ENCODE assay signal across 15 cellular contexts in the genomic region with DNA sequence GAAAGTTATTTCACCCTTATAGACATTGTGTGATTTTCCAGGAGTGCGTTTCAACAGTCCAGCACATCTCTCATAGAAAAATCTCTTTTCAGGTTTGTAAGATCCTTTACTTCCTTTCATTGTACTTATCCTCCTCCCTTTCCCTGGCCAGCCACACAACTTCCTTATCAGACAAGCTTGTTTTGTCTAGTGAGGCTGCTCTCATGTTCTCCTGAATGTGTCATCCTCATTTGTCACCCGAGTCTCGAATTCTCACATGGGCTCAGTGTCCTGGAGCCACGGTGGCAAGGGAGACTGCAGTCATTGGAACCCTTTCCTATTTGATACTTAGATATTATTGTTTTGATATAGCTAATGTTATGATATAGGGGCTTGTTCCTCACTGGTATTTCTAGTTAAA. TPM values are rescaled to one million over a fixed set of nuclear protein-coding genes. Genes with fewer than 3 reads are reported as not detected.
DNase-seq lines count a peak whose midpoint lies in the region; TF ChIP-seq lines count a peak whose summit lies in the region.
"Had no signal": no experiment of that assay in that cellular context is flagged by ENCODE, and none has a peak within 500 bp of the region (broad histone marks: within the 10 kb centered on the region; RNA-seq: fewer than 3 reads in every experiment).

No MANE protein-coding gene starts in this region.

- H3K4me1 ChIP-seq in ascending aorta (peaks cover 8 to 58% of the 10 kb centered on the region in 2 donors), stomach smooth muscle (ENCODE audit: control insufficient read depth, insufficient read depth, low read length) (peaks cover 36% of the 10 kb centered on the region)

- no peak overlapping the region for H3K9ac ChIP-seq in stomach smooth muscle (ENCODE audit: low read length in 2 of 2)

- POLR2A ChIA-PET in activated CD4-positive, alpha-beta T cell treated with anti-CD3 and anti-CD28 coated beads, Interleukin-2, amount 10 ng/mL, durations not matched to agents 7 days and 5 days (lab: Charles Lee), result no interaction called here

- no peaks in the 10 kb centered on the region for H3K27me3 ChIP-seq in ascending aorta
- H3K27me3 ChIP-seq in stomach smooth muscle (ENCODE audit: control insufficient read depth in 1 of 2, insufficient read depth in 2 of 2, low read length in 2 of 2), result no peaks in the 10 kb centered on the region

- no peaks in the 10 kb centered on the region for H3K4me1 Mint-ChIP-seq in activated T-helper 2 cell treated with anti-CD3 and anti-CD28 coated beads, Interferon-gamma antibody, Interleukin-2, Interleukin-4, amounts not matched to agents 10 μg/mL and 5 μg/mL and 100 μg/mL, durations not matched to agents 14 hours and 24 hours and 36 hours (ENCODE audit: low read depth)
- no peaks in the 10 kb centered on the region for H3K4me1 Mint-ChIP-seq in activated CD4-positive, alpha-beta T cell treated with anti-CD3 and anti-CD28 coated beads, Interleukin-2, amount 10 ng/mL, durations not matched to agents 7 days and 5 days

- H3K27ac Mint-ChIP-seq in activated T-helper 2 cell treated with anti-CD3 and anti-CD28 coated beads, Interferon-gamma antibody, Interleukin-2, Interleukin-4, amounts not matched to agents 10 μg/mL and 5 μg/mL and 100 μg/mL, durations not matched to agents 14 hours and 24 hours and 36 hours, result no peak overlapping the region
- no peak overlapping the region for H3K27ac Mint-ChIP-seq in activated CD4-positive, alpha-beta T cell treated with anti-CD3 and anti-CD28 coated beads, Interleukin-2, amount 10 ng/mL, durations not matched to agents 7 days and 5 days
- H3K27ac Mint-ChIP-seq: stimulated activated memory B cell treated with anti-CD40 and anti-IgM and Interleukin-4, amounts not matched to agents 10 μg/mL and 1 μg/mL and 100 μg/mL, for 72 hours; T-helper 1 cell treated with Interleukin-12 subunit alpha and Interleukin-12 subunit beta and Interleukin-4 antibody, amounts not matched to agents 30 μg/mL and 1 μg/mL, for 36 hours had no signal

- peak overlapping the region; percentile 82 to 89 for H3K27ac ChIP-seq in ascending aorta
- peak overlapping the region; percentile 42 for H3K27ac ChIP-seq in stomach smooth muscle (ENCODE audit: low read length)
- H3K27ac ChIP-seq: 22Rv1 had no signal

- H3K27me3 Mint-ChIP-seq in activated T-helper 2 cell treated with anti-CD3 and anti-CD28 coated beads, Interferon-gamma antibody, Interleukin-2, Interleukin-4, amounts not matched to agents 10 μg/mL and 5 μg/mL and 100 μg/mL, durations not matched to agents 14 hours and 24 hours and 36 hours (ENCODE audit: low read depth), result peaks cover 9% of the 10 kb centered on the region
- H3K27me3 Mint-ChIP-seq in activated CD4-positive, alpha-beta T cell treated with anti-CD3 and anti-CD28 coated beads, Interleukin-2, amount 10 ng/mL, durations not matched to agents 7 days and 5 days, result peaks cover 11% of the 10 kb centered on the region

- peak; percentile 1 for DNase-seq in DMS 273 (lab: John Stamatoyannopoulos, UW; ENCODE audit: unreplicated experiment)
- no peak for DNase-seq in DMS 273 treated with DMSO at 0.1 percent for 48 hours (lab: John Stamatoyannopoulos, UW)
- DNase-seq in ascending aorta (ENCODE audit: low spot score in 2 of 2), result no peak
- DNase-seq in iris pigment epithelial cell (ENCODE audit: low read depth), result peak; percentile 65
- DNase-seq in activated T-helper 2 cell treated with anti-CD3 and anti-CD28 coated beads, Interferon-gamma antibody, Interleukin-2, Interleukin-4, amounts not matched to agents 10 μg/mL and 5 μg/mL and 100 μg/mL, durations not matched to agents 14 hours and 24 hours and 36 hours (ENCODE audit: low spot score), result no peak
- no peak for DNase-seq in AG08396 (ENCODE audit: low spot score)
- DNase-seq in activated CD4-positive, alpha-beta T cell treated with anti-CD3 and anti-CD28 coated beads, Interleukin-2, amount 10 ng/mL, durations not matched to agents 7 days and 5 days, result no peak
- DNase-seq: Karpas-422; mammary epithelial cell; NCI-H524; stimulated activated CD4-positive, alpha-beta T cell treated with anti-CD3 and anti-CD28 coated beads, Interleukin-12 subunit alpha, Interleukin-12 subunit beta, amount 100 ng/mL, for 4 hours had no signal

- CTCF ChIA-PET in activated CD4-positive, alpha-beta T cell treated with anti-CD3 and anti-CD28 coated beads, Interleukin-2, amount 10 ng/mL, durations not matched to agents 7 days and 5 days (lab: Charles Lee), result interaction anchor here (0.6 kb wide), 1 partner anchor 663 kb away, joined by 3 read pairs; no protein-coding TSS in a partner anchor

- intact Hi-C loops in ascending aorta (cut with DNase I), result no loop called here
- intact Hi-C loops in activated T-helper 2 cell treated with anti-CD3 and anti-CD28 coated beads, Interferon-gamma antibody, Interleukin-2, Interleukin-4, amounts not matched to agents 10 μg/mL and 5 μg/mL and 100 μg/mL, durations not matched to agents 14 hours and 24 hours and 36 hours (cut with micrococcal nuclease), result no loop called here

- H3K4me3 Mint-ChIP-seq in activated T-helper 2 cell treated with anti-CD3 and anti-CD28 coated beads, Interferon-gamma antibody, Interleukin-2, Interleukin-4, amounts not matched to agents 10 μg/mL and 5 μg/mL and 100 μg/mL, durations not matched to agents 14 hours and 24 hours and 36 hours (ENCODE audit: low read depth), result no peak overlapping the region
- H3K4me3 Mint-ChIP-seq in activated CD4-positive, alpha-beta T cell treated with anti-CD3 and anti-CD28 coated beads, Interleukin-2, amount 10 ng/mL, durations not matched to agents 7 days and 5 days, result no peak overlapping the region
- H3K4me3 Mint-ChIP-seq: stimulated activated memory B cell treated with anti-CD40 and anti-IgM and Interleukin-4, amounts not matched to agents 10 μg/mL and 1 μg/mL and 100 μg/mL, for 72 hours; T-helper 1 cell treated with Interleukin-12 subunit alpha and Interleukin-12 subunit beta and Interleukin-4 antibody, amounts not matched to agents 30 μg/mL and 1 μg/mL, for 36 hours had no signal

- no peak for TF ChIP-seq CTCF in ascending aorta (IDR thresholded peaks at IDR 0.05)

- H3K9me3 ChIP-seq in ascending aorta (no peaks in the 10 kb centered on the region), stomach smooth muscle (ENCODE audit: control insufficient read depth in 2 of 2, low read length in 2 of 2) (no peaks in the 10 kb centered on the region)

- no peaks in the 10 kb centered on the region for H3K36me3 Mint-ChIP-seq in activated T-helper 2 cell treated with anti-CD3 and anti-CD28 coated beads, Interferon-gamma antibody, Interleukin-2, Interleukin-4, amounts not matched to agents 10 μg/mL and 5 μg/mL and 100 μg/mL, durations not matched to agents 14 hours and 24 hours and 36 hours (ENCODE audit: low read depth)
- no peaks in the 10 kb centered on the region for H3K36me3 Mint-ChIP-seq in activated CD4-positive, alpha-beta T cell treated with anti-CD3 and anti-CD28 coated beads, Interleukin-2, amount 10 ng/mL, durations not matched to agents 7 days and 5 days (ENCODE audit: low read depth)
- H3K36me3 Mint-ChIP-seq: stimulated activated memory B cell treated with anti-CD40 and anti-IgM and Interleukin-4, amounts not matched to agents 10 μg/mL and 1 μg/mL and 100 μg/mL, for 72 hours had no signal

- H3K36me3 ChIP-seq in ascending aorta, result no peaks in the 10 kb centered on the region
- H3K36me3 ChIP-seq in stomach smooth muscle (ENCODE audit: control insufficient read depth in 2 of 2, insufficient read depth in 2 of 2, low read length in 2 of 2), result peaks cover 0 to 2% of the 10 kb centered on the region in 2 donors

- no peaks in the 10 kb centered on the region for H3K9me3 Mint-ChIP-seq in activated T-helper 2 cell treated with anti-CD3 and anti-CD28 coated beads, Interferon-gamma antibody, Interleukin-2, Interleukin-4, amounts not matched to agents 10 μg/mL and 5 μg/mL and 100 μg/mL, durations not matched to agents 14 hours and 24 hours and 36 hours
- no peaks in the 10 kb centered on the region for H3K9me3 Mint-ChIP-seq in activated CD4-positive, alpha-beta T cell treated with anti-CD3 and anti-CD28 coated beads, Interleukin-2, amount 10 ng/mL, durations not matched to agents 7 days and 5 days
- H3K9me3 Mint-ChIP-seq: stimulated activated memory B cell treated with anti-CD40 and anti-IgM and Interleukin-4, amounts not matched to agents 10 μg/mL and 1 μg/mL and 100 μg/mL, for 72 hours; T-helper 1 cell treated with Interleukin-12 subunit alpha and Interleukin-12 subunit beta and Interleukin-4 antibody, amounts not matched to agents 30 μg/mL and 1 μg/mL, for 36 hours had no signal

- peak overlapping the region; percentile 3 to 40 for H3K4me3 ChIP-seq in ascending aorta
- H3K4me3 ChIP-seq in stomach smooth muscle (ENCODE audit: low read length in 2 of 2), result peak overlapping the region in 1 of 2 donors; percentile 56

RNA-seq across cellular contexts. Expression of gene SYNPO2, which starts 16.9 kb away (rescaled TPM):
- total RNA-seq in ascending aorta, result 178 TPM
- 0.09 TPM in 2 replicates for total RNA-seq in activated T-helper 2 cell treated with anti-CD3 and anti-CD28 coated beads, Interferon-gamma antibody, Interleukin-2, Interleukin-4, amounts not matched to agents 10 μg/mL and 5 μg/mL and 100 μg/mL, durations not matched to agents 14 hours and 24 hours and 36 hours
- total RNA-seq in activated CD4-positive, alpha-beta T cell treated with anti-CD3 and anti-CD28 coated beads, Interleukin-2, amount 10 ng/mL, durations not matched to agents 7 days and 5 days, result 1 to 10 TPM; 1.2 to 1.4 TPM

Comparison
In these comparisons a context has a peak if more than half of its experiments do, and no peak if none do; other contexts are left out.
1. DNase-seq: peak in DMS 273 (single experiment) and iris pigment epithelial cell (single experiment); none in DMS 273 treated with DMSO at 0.1 percent for 48 hours (single experiment), ascending aorta (0 of 2), activated T-helper 2 cell treated with anti-CD3 and anti-CD28 coated beads, Interferon-gamma antibody, Interleukin-2, Interleukin-4, amounts not matched to agents 10 μg/mL and 5 μg/mL and 100 μg/mL, durations not matched to agents 14 hours and 24 hours and 36 hours (single experiment), AG08396 (single experiment) and activated CD4-positive, alpha-beta T cell treated with anti-CD3 and anti-CD28 coated beads, Interleukin-2, amount 10 ng/mL, durations not matched to agents 7 days and 5 days (single experiment).
2. RNA of gene SYNPO2, which starts 16.9 kb away (total RNA-seq): 178 TPM in ascending aorta (single experiment); 1.2 to 1.4 TPM in activated CD4-positive, alpha-beta T cell treated with anti-CD3 and anti-CD28 coated beads, Interleukin-2, amount 10 ng/mL, durations not matched to agents 7 days and 5 days and 0.09 TPM in activated T-helper 2 cell treated with anti-CD3 and anti-CD28 coated beads, Interferon-gamma antibody, Interleukin-2, Interleukin-4, amounts not matched to agents 10 μg/mL and 5 μg/mL and 100 μg/mL, durations not matched to agents 14 hours and 24 hours and 36 hours; every median in the first group is over 10 times any median in the second.